1 cellular context compared by ENCODE assay signal in the genomic region with DNA sequence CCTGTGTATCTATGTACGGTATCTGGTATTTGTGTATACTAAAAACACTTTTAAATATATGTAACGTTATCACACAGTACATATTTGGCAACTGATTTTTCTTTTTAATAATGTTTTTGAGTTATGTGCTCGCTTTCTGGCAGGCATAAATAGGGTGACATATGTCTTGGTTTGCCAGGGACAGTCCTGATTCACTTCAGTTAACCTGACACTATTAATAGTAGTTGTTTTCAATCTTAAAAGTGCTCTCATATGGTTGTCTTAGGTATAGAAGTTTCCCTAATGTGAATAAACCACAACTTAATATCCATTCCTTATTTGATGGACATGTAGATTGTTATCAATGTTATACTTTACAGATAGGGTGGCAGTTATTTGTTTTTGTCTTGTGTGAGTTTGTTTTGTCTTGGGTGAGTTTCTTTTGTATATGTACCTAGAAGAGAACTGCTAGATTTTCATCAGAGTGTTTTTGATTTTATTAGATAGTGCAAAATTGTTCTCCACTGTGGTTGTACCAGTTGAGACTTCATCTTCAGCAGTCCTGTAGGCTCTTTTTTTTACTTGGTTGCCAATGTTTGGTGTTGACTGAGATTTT.
TF ChIP-seq lines count a peak whose summit lies in the region.

No MANE protein-coding gene starts in this region.

TF ChIP-seq in H1, 55 proteins besides CTCF, POLR2A, EP300 and RAD21:
- TF ChIP-seq RFX5 (IDR thresholded peaks at IDR 0.05; ENCODE audit: borderline replicate concordance, low read depth, low read length), result no peak
- no peak for TF ChIP-seq KDM4A (IDR thresholded peaks at IDR 0.05; ENCODE audit: low read depth, low read length, severe bottlenecking)
- no peak for TF ChIP-seq USF2 (IDR thresholded peaks at IDR 0.05; ENCODE audit: low read length)
- TF ChIP-seq EZH2 (IDR thresholded peaks at IDR 0.05; ENCODE audit: low read depth, low read length, severe bottlenecking), result no peak
- TF ChIP-seq ASH2L (IDR thresholded peaks at IDR 0.05; ENCODE audit: low read length), result no peak
- no peak for TF ChIP-seq TAF1 (IDR thresholded peaks at IDR 0.05; ENCODE audit: low read depth, low read length)
- TF ChIP-seq BACH1 (IDR thresholded peaks at IDR 0.05; ENCODE audit: low read length), result no peak
- no peak for TF ChIP-seq CHD2 (IDR thresholded peaks at IDR 0.05; ENCODE audit: low read length)
- TF ChIP-seq POLR2AphosphoS5 (IDR thresholded peaks at IDR 0.05; ENCODE audit: low read depth, low read length), result no peak
- no peak for TF ChIP-seq TCF12 (IDR thresholded peaks at IDR 0.05; ENCODE audit: low read depth, low read length)
- TF ChIP-seq GTF2F1 (IDR thresholded peaks at IDR 0.05; ENCODE audit: borderline replicate concordance, low read depth, low read length), result no peak
- no peak for TF ChIP-seq SUZ12 (IDR thresholded peaks at IDR 0.05; ENCODE audit: low read length)
- no peak for TF ChIP-seq TAF7 (optimal IDR thresholded peaks at IDR 0.05; ENCODE audit: borderline replicate concordance, low read depth, low read length)
- TF ChIP-seq ATF3 (IDR thresholded peaks at IDR 0.05; ENCODE audit: insufficient read depth, low read depth, low read length), result no peak
